ENCODE assay signal across 8 cellular contexts in genomic region chr10:73413108-73413527, GRCh38. TPM values are rescaled to one million over a fixed set of nuclear protein-coding genes. Genes with fewer than 3 reads are reported as not detected.
DNase-seq lines count a peak whose midpoint lies in the region; ATAC-seq and TF ChIP-seq lines count a peak whose summit lies in the region.

No MANE protein-coding gene starts in this region.

- H3K4me3 Mint-ChIP-seq in CD4-positive, alpha-beta memory T cell: peak overlapping the region; percentile 91 to 99 (median 97)
- peak overlapping the region; percentile 90 for H3K4me3 Mint-ChIP-seq in activated naive CD4-positive, alpha-beta T cell treated with anti-CD3 and anti-CD28 coated beads, Interleukin-2, amount 50 U/mL, for 24 hours

- peak in 4 of 5 donors; percentile 60 to 72 (median 64) for DNase-seq in CD4-positive, alpha-beta memory T cell
- peak; percentile 72 for DNase-seq in NCI-H748 (lab: John Stamatoyannopoulos, UW; ENCODE audit: unreplicated experiment)
- DNase-seq in left ventricle myocardium superior: no peak
- DNase-seq in psoas muscle: peak in 1 of 2 donors; percentile 63
- DNase-seq in HPDE6-E6E7 (ENCODE audit: extremely low spot score): no peak

- peak overlapping the region; percentile 86 to 98 (median 93) for H3K27ac Mint-ChIP-seq in CD4-positive, alpha-beta memory T cell
- H3K27ac Mint-ChIP-seq in activated naive CD4-positive, alpha-beta T cell treated with anti-CD3 and anti-CD28 coated beads, Interleukin-2, amount 50 U/mL, for 24 hours: peak overlapping the region; percentile 92

- POLR2A ChIA-PET in CD4-positive, alpha-beta memory T cell (lab: Charles Lee; ENCODE audit: partially characterized antibody): interaction anchor here (0.5 to 3.3 kb wide), 17 partner anchors 10 to 359 kb away, joined by 3 to 34 read pairs (median 4); partner anchors contain the start of genes CFAP70, DNAJC9, P4HA1 and PPP3CB

- no peaks in the 10 kb centered on the region for H3K9me3 ChIP-seq in CD4-positive, alpha-beta memory T cell (ENCODE audit: control insufficient read depth in 1 of 2, low read length in 2 of 2)
- no peaks in the 10 kb centered on the region for H3K9me3 ChIP-seq in psoas muscle

- peaks cover 48% of the 10 kb centered on the region for H3K4me1 ChIP-seq in CD4-positive, alpha-beta memory T cell (ENCODE audit: insufficient read depth, low read length)
- peaks cover 39% of the 10 kb centered on the region for H3K4me1 ChIP-seq in psoas muscle

- intact Hi-C loops in CD4-positive, alpha-beta memory T cell (cut with micrococcal nuclease): loop anchor here (5.0 kb wide), 4 partner anchors 56 to 316 kb away; partner anchors contain the start of genes CFAP70, ECD, FAM149B1 and P4HA1
- intact Hi-C loops in left ventricle myocardium superior (cut with micrococcal nuclease) (no loop called here), psoas muscle (cut with DNase I) (loop anchor here in 1 of 2 donors (5.0 kb wide), 1 partner anchor 84 kb away; the partner anchor contains the start of gene PPP3CB)

- peak overlapping the region; percentile 59 to 82 for H3K4me3 ChIP-seq in CD4-positive, alpha-beta memory T cell (ENCODE audit: low read length in 2 of 2)
- peak overlapping the region; percentile 79 for H3K4me3 ChIP-seq in psoas muscle

- H3K27me3 ChIP-seq in CD4-positive, alpha-beta memory T cell (ENCODE audit: insufficient read depth, low read length): no peaks in the 10 kb centered on the region
- H3K27me3 ChIP-seq in psoas muscle (ENCODE audit: insufficient read depth in 3 of 3, low read length in 2 of 3): no peaks in the 10 kb centered on the region

- peak overlapping the region; percentile 98 for H3K27ac ChIP-seq in CD4-positive, alpha-beta memory T cell (ENCODE audit: low read depth, low read length)
- peak overlapping the region; percentile 95 for H3K27ac ChIP-seq in psoas muscle

- no peaks in the 10 kb centered on the region for H3K36me3 ChIP-seq in CD4-positive, alpha-beta memory T cell (ENCODE audit: insufficient read depth, low read length)
- H3K36me3 ChIP-seq in psoas muscle (ENCODE audit: insufficient read depth in 1 of 2, low read depth in 1 of 2): no peaks in the 10 kb centered on the region

- peaks cover 5 to 19% of the 10 kb centered on the region in 2 donors for H3K36me3 Mint-ChIP-seq in CD4-positive, alpha-beta memory T cell
- peaks cover 9% of the 10 kb centered on the region for H3K36me3 Mint-ChIP-seq in activated naive CD4-positive, alpha-beta T cell treated with anti-CD3 and anti-CD28 coated beads, Interleukin-2, amount 50 U/mL, for 24 hours

- H3K4me1 Mint-ChIP-seq in CD4-positive, alpha-beta memory T cell: peaks cover 38 to 61% (median 49%) of the 10 kb centered on the region in 4 donors
- peaks cover 54% of the 10 kb centered on the region for H3K4me1 Mint-ChIP-seq in activated naive CD4-positive, alpha-beta T cell treated with anti-CD3 and anti-CD28 coated beads, Interleukin-2, amount 50 U/mL, for 24 hours

- ATAC-seq in GM18907 (IDR thresholded peaks at IDR 0.05; ENCODE audit: unreplicated experiment) (peak; percentile 39), HG03108 (IDR thresholded peaks at IDR 0.05; ENCODE audit: unreplicated experiment) (peak; percentile 16), left ventricle myocardium superior (peak; percentile 18), psoas muscle (peak; percentile 54 to 74 (median 60))

- WGBS in psoas muscle, 3 donors: 1% methylated on average over 9 of the region's 9 CpGs

- H3K27me3 Mint-ChIP-seq in CD4-positive, alpha-beta memory T cell: peaks cover 0 to 2% of the 10 kb centered on the region in 2 donors
- H3K27me3 Mint-ChIP-seq in activated naive CD4-positive, alpha-beta T cell treated with anti-CD3 and anti-CD28 coated beads, Interleukin-2, amount 50 U/mL, for 24 hours: no peaks in the 10 kb centered on the region

- no peaks in the 10 kb centered on the region for H3K9me3 Mint-ChIP-seq in CD4-positive, alpha-beta memory T cell
- H3K9me3 Mint-ChIP-seq in activated naive CD4-positive, alpha-beta T cell treated with anti-CD3 and anti-CD28 coated beads, Interleukin-2, amount 50 U/mL, for 24 hours: no peaks in the 10 kb centered on the region

- TF ChIP-seq CTCF in psoas muscle (IDR thresholded peaks at IDR 0.05): no peak

- CTCF ChIA-PET in CD4-positive, alpha-beta memory T cell (lab: Charles Lee; ENCODE audit: partially characterized antibody): interaction anchor here (0.6 to 0.7 kb wide), 3 partner anchors 9 to 231 kb away, joined by 3 read pairs; no protein-coding TSS in a partner anchor

RNA-seq across cellular contexts. Expression of gene ANXA7, which starts 0.7 kb away (rescaled TPM):
- 100 to 1,000 TPM; 103 to 111 TPM for total RNA-seq in CD4-positive, alpha-beta memory T cell
- polyA plus RNA-seq in CD4-positive, alpha-beta memory T cell: 100 to 1,000 TPM; 207 to 379 TPM
- total RNA-seq in left ventricle myocardium superior: 116 TPM
- 100 to 1,000 TPM; 134 to 205 (median 161) TPM for total RNA-seq in psoas muscle
- polyA plus RNA-seq in psoas muscle: 100 to 1,000 TPM in 1 of 3 donors, 10 to 100 TPM in 2; 69.0 to 166 (median 99.1) TPM

RNA-seq across cellular contexts. Expression of gene MSS51, which starts 20.2 kb away (rescaled TPM):
- total RNA-seq in CD4-positive, alpha-beta memory T cell: 1 to 10 TPM; 5.0 to 6.2 TPM
- under 1 TPM in 1 of 2 donors, not detected in 1; 0.26 TPM for polyA plus RNA-seq in CD4-positive, alpha-beta memory T cell
- 2.9 TPM for total RNA-seq in left ventricle myocardium superior
- 100 to 1,000 TPM in 2 of 4 donors, 10 to 100 TPM in 2; 17.0 to 253 (median 80.5) TPM for total RNA-seq in psoas muscle
- polyA plus RNA-seq in psoas muscle: 1 to 10 TPM; 2.0 to 8.9 (median 7.3) TPM

RNA-seq across cellular contexts. Expression of gene CFAP70, which starts 54.5 kb away (rescaled TPM):
- 1 to 10 TPM; 3.8 to 5.6 TPM for total RNA-seq in CD4-positive, alpha-beta memory T cell
- polyA plus RNA-seq in CD4-positive, alpha-beta memory T cell: under 1 TPM in 1 of 2 donors, not detected in 1; 0.82 TPM
- total RNA-seq in left ventricle myocardium superior (1.7 TPM), psoas muscle (under 1 TPM; 0.38 to 0.86 (median 0.64) TPM)
- polyA plus RNA-seq in psoas muscle: under 1 TPM; 0.08 to 0.83 (median 0.30) TPM

Comparison
In these comparisons a context has a peak if more than half of its experiments do, and no peak if none do; other contexts are left out.
1. DNase-seq: peak in CD4-positive, alpha-beta memory T cell (4 of 5) and NCI-H748 (single experiment); none in left ventricle myocardium superior (single experiment) and HPDE6-E6E7 (single experiment).
2. Peak in every context shown above with its lines, with median percentiles within 50 percentile points of each other: ATAC-seq.